8 cellular contexts compared by ENCODE assay signal in genomic region chr2:28691774-28692281, GRCh38. TPM values are rescaled to one million over a fixed set of nuclear protein-coding genes. Genes with fewer than 3 reads are reported as not detected.
DNase-seq lines count a peak whose midpoint lies in the region; ATAC-seq and TF ChIP-seq lines count a peak whose summit lies in the region.

No MANE protein-coding gene starts in this region.

- H3K4me3 Mint-ChIP-seq in MCF 10A (ENCODE audit: unreplicated experiment), result no peak overlapping the region
- H3K4me3 Mint-ChIP-seq in type B pancreatic cell, result peak overlapping the region; percentile 20
- no peak overlapping the region for H3K4me3 Mint-ChIP-seq in activated naive CD8-positive, alpha-beta T cell treated with anti-CD3 and anti-CD28 coated beads, Interleukin-2, amount 50 U/mL, for 24 hours

- peaks cover 20% of the 10 kb centered on the region for H3K4me1 Mint-ChIP-seq in MCF 10A (ENCODE audit: insufficient read depth, unreplicated experiment)
- H3K4me1 Mint-ChIP-seq in type B pancreatic cell (ENCODE audit: unreplicated experiment), result peaks cover 56% of the 10 kb centered on the region
- H3K4me1 Mint-ChIP-seq in activated naive CD8-positive, alpha-beta T cell treated with anti-CD3 and anti-CD28 coated beads, Interleukin-2, amount 50 U/mL, for 24 hours, result peaks cover 15% of the 10 kb centered on the region

- DNase-seq in DMS 273 (lab: John Stamatoyannopoulos, UW; ENCODE audit: unreplicated experiment), result peak; percentile 59
- DNase-seq in DMS 273 treated with DMSO at 0.1 percent for 48 hours (lab: John Stamatoyannopoulos, UW), result no peak
- DNase-seq in MCF 10A (ENCODE audit: unreplicated experiment), result peak; percentile 50
- DNase-seq in kidney glomerular epithelial cell (lab: John Stamatoyannopoulos, UW), result peak; percentile 67
- DNase-seq in type B pancreatic cell (ENCODE audit: extremely low spot score, unreplicated experiment), result no peak
- no peak for DNase-seq in COLO829 (ENCODE audit: low spot score)
- DNase-seq in activated naive CD8-positive, alpha-beta T cell treated with anti-CD3 and anti-CD28 coated beads, Interleukin-2, amount 50 U/mL, for 24 hours, result no peak

- no peaks in the 10 kb centered on the region for H3K36me3 Mint-ChIP-seq in MCF 10A (ENCODE audit: insufficient read depth, unreplicated experiment)
- H3K36me3 Mint-ChIP-seq in type B pancreatic cell, result no peaks in the 10 kb centered on the region
- no peaks in the 10 kb centered on the region for H3K36me3 Mint-ChIP-seq in activated naive CD8-positive, alpha-beta T cell treated with anti-CD3 and anti-CD28 coated beads, Interleukin-2, amount 50 U/mL, for 24 hours (ENCODE audit: low read depth)

- H3K27me3 Mint-ChIP-seq in MCF 10A (ENCODE audit: insufficient read depth, unreplicated experiment) (no peaks in the 10 kb centered on the region), type B pancreatic cell (no peaks in the 10 kb centered on the region)
- H3K27me3 Mint-ChIP-seq in activated naive CD8-positive, alpha-beta T cell treated with anti-CD3 and anti-CD28 coated beads, Interleukin-2, amount 50 U/mL, for 24 hours, result peaks cover 2% of the 10 kb centered on the region

- H3K9me3 Mint-ChIP-seq in MCF 10A (ENCODE audit: unreplicated experiment) (no peaks in the 10 kb centered on the region), type B pancreatic cell (no peaks in the 10 kb centered on the region)
- no peaks in the 10 kb centered on the region for H3K9me3 Mint-ChIP-seq in activated naive CD8-positive, alpha-beta T cell treated with anti-CD3 and anti-CD28 coated beads, Interleukin-2, amount 50 U/mL, for 24 hours

- BruUV-seq in MCF 10A (replicated peaks; lab: Mats Ljungman, UMichigan), result no TSS peak

- no peak for TF ChIP-seq CTCF in MCF 10A (IDR thresholded peaks at IDR 0.05; ENCODE audit: unreplicated experiment)
- TF ChIP-seq CTCF in type B pancreatic cell (conservative IDR thresholded peaks at IDR 0.05), result no peak

- ATAC-seq in HG02973 (IDR thresholded peaks at IDR 0.05; ENCODE audit: unreplicated experiment), result no peak
- ATAC-seq in activated naive CD8-positive, alpha-beta T cell treated with anti-CD3 and anti-CD28 coated beads, Interleukin-2, amount 50 U/mL, for 24 hours, result no peak

- POLR2A ChIA-PET in MCF 10A (lab: Yijun Ruan, JAX), result interaction anchor here (0.7 to 1.0 kb wide), 2 partner anchors 25 to 108 kb away, joined by 3 to 4 read pairs; no protein-coding TSS in a partner anchor

- CTCF ChIA-PET in MCF 10A (lab: Yijun Ruan, JAX), result no interaction called here

- H3K27ac Mint-ChIP-seq in MCF 10A (ENCODE audit: low read depth, unreplicated experiment) (no peak overlapping the region), type B pancreatic cell (peak overlapping the region; percentile 63)
- H3K27ac Mint-ChIP-seq in activated naive CD8-positive, alpha-beta T cell treated with anti-CD3 and anti-CD28 coated beads, Interleukin-2, amount 50 U/mL, for 24 hours, result no peak overlapping the region

- intact Hi-C loops in MCF 10A (cut with micrococcal nuclease), result no loop called here

RNA-seq across cellular contexts. Expression of gene PPP1CB, which starts 59.8 kb away (rescaled TPM):
- total RNA-seq in MCF 10A (2022), result 244 and 269 TPM in 2 replicates
- total RNA-seq in type B pancreatic cell (ENCODE audit: low replicate concordance), result 222 and 227 TPM in 2 replicates

Comparison
In these comparisons a context has a peak if more than half of its experiments do, and no peak if none do; other contexts are left out.
1. DNase-seq: peak in DMS 273 (single experiment), MCF 10A (single experiment) and kidney glomerular epithelial cell (single experiment); none in DMS 273 treated with DMSO at 0.1 percent for 48 hours (single experiment), type B pancreatic cell (single experiment), COLO829 (single experiment) and activated naive CD8-positive, alpha-beta T cell treated with anti-CD3 and anti-CD28 coated beads, Interleukin-2, amount 50 U/mL, for 24 hours (single experiment).